ENCODE assay signal across 2 cellular contexts in the genomic region with DNA sequence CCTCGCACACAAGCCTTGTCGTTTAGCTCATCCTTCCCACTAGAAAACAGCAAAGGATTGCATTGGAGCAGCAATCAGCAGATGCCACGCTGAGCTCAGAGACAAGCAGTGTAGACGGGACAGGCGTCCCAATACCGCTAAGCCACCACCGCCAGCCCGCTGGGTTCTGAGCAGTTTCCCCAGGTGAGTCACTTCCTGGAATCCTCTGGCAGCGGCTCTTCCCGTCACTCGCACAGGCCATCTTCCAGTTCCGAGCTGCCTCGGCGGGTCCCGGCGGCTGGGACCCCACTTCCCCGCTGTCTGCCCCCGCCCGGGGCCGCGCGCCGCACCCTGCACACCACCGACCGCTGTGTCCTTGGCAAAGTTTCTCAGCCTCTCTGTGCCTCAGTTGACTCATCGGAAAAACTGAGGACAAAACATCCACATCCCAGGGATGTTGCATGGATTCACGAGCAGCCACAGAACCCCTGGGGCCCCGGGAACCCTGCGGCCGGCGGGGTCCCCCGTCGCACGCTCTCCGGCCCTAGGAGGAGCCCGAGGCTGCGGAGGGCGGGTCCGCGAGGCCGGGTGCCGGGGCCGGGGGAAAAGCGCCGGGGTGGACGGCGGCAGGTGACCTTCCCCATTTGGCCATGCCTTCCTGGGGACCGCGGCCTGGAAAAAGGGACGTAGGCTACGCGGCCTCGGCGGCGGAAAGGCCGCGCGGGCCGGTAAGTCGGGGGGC.
TF ChIP-seq lines count a peak whose summit lies in the region.

No MANE protein-coding gene starts in this region.

TF ChIP-seq in HEK293T, 16 proteins besides CTCF, POLR2A, EP300 and RAD21:
- TF ChIP-seq FOXA1 (IDR thresholded peaks at IDR 0.05) = no peak
- TF ChIP-seq BHLHE40 (IDR thresholded peaks at IDR 0.05; ENCODE audit: borderline replicate concordance) = no peak
- TF ChIP-seq NFRKB (IDR thresholded peaks at IDR 0.05) = no peak
- TF ChIP-seq ZNF384 (IDR thresholded peaks at IDR 0.05) = no peak
- TF ChIP-seq TARDBP (IDR thresholded peaks at IDR 0.05) = no peak
- no peak for TF ChIP-seq HDGF (IDR thresholded peaks at IDR 0.05; ENCODE audit: borderline replicate concordance)
- no peak for TF ChIP-seq FOXM1 (IDR thresholded peaks at IDR 0.05; ENCODE audit: borderline replicate concordance)
- no peak for TF ChIP-seq SUZ12 (IDR thresholded peaks at IDR 0.05)
- no peak for TF ChIP-seq SP1 (IDR thresholded peaks at IDR 0.05)
- TF ChIP-seq, protein P1, sequence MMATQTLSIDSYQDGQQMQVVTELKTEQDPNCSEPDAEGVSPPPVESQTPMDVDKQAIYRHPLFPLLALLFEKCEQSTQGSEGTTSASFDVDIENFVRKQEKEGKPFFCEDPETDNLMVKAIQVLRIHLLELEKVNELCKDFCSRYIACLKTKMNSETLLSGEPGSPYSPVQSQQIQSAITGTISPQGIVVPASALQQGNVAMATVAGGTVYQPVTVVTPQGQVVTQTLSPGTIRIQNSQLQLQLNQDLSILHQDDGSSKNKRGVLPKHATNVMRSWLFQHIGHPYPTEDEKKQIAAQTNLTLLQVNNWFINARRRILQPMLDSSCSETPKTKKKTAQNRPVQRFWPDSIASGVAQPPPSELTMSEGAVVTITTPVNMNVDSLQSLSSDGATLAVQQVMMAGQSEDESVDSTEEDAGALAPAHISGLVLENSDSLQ (IDR thresholded peaks at IDR 0.05) = no peak; the same call in 1 of the 2 replicates
- no peak for TF ChIP-seq CTBP1 (IDR thresholded peaks at IDR 0.05; ENCODE audit: borderline replicate concordance)

TF ChIP-seq in HepG2, 621 proteins besides CTCF, POLR2A, EP300 and RAD21 (continues in another document):
- TF ChIP-seq, protein P2, sequence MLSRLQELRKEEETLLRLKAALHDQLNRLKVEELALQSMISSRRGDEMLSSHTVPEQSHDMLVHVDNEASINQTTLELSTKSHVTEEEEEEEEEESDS (CRISPR knock-in tag; IDR thresholded peaks at IDR 0.05; ENCODE audit: borderline replicate concordance) = no peak
- no peak for TF ChIP-seq ZKSCAN5 (CRISPR knock-in tag; IDR thresholded peaks at IDR 0.05)
- no peak for TF ChIP-seq HNRNPK (IDR thresholded peaks at IDR 0.05; ENCODE audit: low read depth, low read length, poor library complexity, severe bottlenecking)
- no peak; the same call in 1 of the 2 replicates for TF ChIP-seq ZC3H13 (CRISPR knock-in tag; IDR thresholded peaks at IDR 0.05)
- no peak for TF ChIP-seq ZFAT (CRISPR knock-in tag; conservative IDR thresholded peaks at IDR 0.05)
- TF ChIP-seq PHF8 (CRISPR knock-in tag; IDR thresholded peaks at IDR 0.05) = no peak; the same call in 1 of the 2 replicates
- TF ChIP-seq, protein P3, sequence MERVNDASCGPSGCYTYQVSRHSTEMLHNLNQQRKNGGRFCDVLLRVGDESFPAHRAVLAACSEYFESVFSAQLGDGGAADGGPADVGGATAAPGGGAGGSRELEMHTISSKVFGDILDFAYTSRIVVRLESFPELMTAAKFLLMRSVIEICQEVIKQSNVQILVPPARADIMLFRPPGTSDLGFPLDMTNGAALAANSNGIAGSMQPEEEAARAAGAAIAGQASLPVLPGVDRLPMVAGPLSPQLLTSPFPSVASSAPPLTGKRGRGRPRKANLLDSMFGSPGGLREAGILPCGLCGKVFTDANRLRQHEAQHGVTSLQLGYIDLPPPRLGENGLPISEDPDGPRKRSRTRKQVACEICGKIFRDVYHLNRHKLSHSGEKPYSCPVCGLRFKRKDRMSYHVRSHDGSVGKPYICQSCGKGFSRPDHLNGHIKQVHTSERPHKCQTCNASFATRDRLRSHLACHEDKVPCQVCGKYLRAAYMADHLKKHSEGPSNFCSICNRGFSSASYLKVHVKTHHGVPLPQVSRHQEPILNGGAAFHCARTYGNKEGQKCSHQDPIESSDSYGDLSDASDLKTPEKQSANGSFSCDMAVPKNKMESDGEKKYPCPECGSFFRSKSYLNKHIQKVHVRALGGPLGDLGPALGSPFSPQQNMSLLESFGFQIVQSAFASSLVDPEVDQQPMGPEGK (CRISPR knock-in tag; IDR thresholded peaks at IDR 0.05) = no peak
- 0 out of 2 replicates have a peak, but pooled peaks have one; percentile 35 for TF ChIP-seq NAIF1 (CRISPR knock-in tag; IDR thresholded peaks at IDR 0.05; ENCODE audit: borderline replicate concordance)
- peak; percentile 68; the same call in 1 of the 2 replicates for TF ChIP-seq GABPB1 (CRISPR knock-in tag; IDR thresholded peaks at IDR 0.05)
- peak; percentile 79 for TF ChIP-seq ETV5 (CRISPR knock-in tag; IDR thresholded peaks at IDR 0.05; ENCODE audit: borderline replicate concordance)
- TF ChIP-seq ZNF235 (CRISPR knock-in tag; IDR thresholded peaks at IDR 0.05; ENCODE audit: borderline replicate concordance) = no peak
- TF ChIP-seq, protein P4, sequence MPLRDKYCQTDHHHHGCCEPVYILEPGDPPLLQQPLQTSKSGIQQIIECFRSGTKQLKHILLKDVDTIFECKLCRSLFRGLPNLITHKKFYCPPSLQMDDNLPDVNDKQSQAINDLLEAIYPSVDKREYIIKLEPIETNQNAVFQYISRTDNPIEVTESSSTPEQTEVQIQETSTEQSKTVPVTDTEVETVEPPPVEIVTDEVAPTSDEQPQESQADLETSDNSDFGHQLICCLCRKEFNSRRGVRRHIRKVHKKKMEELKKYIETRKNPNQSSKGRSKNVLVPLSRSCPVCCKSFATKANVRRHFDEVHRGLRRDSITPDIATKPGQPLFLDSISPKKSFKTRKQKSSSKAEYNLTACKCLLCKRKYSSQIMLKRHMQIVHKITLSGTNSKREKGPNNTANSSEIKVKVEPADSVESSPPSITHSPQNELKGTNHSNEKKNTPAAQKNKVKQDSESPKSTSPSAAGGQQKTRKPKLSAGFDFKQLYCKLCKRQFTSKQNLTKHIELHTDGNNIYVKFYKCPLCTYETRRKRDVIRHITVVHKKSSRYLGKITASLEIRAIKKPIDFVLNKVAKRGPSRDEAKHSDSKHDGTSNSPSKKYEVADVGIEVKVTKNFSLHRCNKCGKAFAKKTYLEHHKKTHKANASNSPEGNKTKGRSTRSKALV (CRISPR knock-in tag; IDR thresholded peaks at IDR 0.05) = no peak
- no peak for TF ChIP-seq TBX2 (CRISPR knock-in tag; IDR thresholded peaks at IDR 0.05; ENCODE audit: borderline replicate concordance)
- no peak for TF ChIP-seq ZNF234 (CRISPR knock-in tag; conservative IDR thresholded peaks at IDR 0.05)
- TF ChIP-seq, protein P5, sequence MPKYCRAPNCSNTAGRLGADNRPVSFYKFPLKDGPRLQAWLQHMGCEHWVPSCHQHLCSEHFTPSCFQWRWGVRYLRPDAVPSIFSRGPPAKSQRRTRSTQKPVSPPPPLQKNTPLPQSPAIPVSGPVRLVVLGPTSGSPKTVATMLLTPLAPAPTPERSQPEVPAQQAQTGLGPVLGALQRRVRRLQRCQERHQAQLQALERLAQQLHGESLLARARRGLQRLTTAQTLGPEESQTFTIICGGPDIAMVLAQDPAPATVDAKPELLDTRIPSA (CRISPR knock-in tag; IDR thresholded peaks at IDR 0.05; ENCODE audit: borderline replicate concordance) = no peak
- no peak for TF ChIP-seq HMGA1 (CRISPR knock-in tag; conservative IDR thresholded peaks at IDR 0.05)
- TF ChIP-seq, protein P6, sequence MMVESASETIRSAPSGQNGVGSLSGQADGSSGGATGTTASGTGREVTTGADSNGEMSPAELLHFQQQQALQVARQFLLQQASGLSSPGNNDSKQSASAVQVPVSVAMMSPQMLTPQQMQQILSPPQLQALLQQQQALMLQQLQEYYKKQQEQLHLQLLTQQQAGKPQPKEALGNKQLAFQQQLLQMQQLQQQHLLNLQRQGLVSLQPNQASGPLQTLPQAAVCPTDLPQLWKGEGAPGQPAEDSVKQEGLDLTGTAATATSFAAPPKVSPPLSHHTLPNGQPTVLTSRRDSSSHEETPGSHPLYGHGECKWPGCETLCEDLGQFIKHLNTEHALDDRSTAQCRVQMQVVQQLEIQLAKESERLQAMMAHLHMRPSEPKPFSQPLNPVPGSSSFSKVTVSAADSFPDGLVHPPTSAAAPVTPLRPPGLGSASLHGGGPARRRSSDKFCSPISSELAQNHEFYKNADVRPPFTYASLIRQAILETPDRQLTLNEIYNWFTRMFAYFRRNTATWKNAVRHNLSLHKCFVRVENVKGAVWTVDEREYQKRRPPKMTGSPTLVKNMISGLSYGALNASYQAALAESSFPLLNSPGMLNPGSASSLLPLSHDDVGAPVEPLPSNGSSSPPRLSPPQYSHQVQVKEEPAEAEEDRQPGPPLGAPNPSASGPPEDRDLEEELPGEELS (CRISPR knock-in tag; IDR thresholded peaks at IDR 0.05) = no peak
- TF ChIP-seq ZNF891 (CRISPR knock-in tag; IDR thresholded peaks at IDR 0.05) = no peak
- TF ChIP-seq, protein P7, sequence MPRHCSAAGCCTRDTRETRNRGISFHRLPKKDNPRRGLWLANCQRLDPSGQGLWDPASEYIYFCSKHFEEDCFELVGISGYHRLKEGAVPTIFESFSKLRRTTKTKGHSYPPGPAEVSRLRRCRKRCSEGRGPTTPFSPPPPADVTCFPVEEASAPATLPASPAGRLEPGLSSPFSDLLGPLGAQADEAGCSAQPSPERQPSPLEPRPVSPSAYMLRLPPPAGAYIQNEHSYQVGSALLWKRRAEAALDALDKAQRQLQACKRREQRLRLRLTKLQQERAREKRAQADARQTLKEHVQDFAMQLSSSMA (CRISPR knock-in tag; IDR thresholded peaks at IDR 0.05) = no peak
- TF ChIP-seq KAT8 (CRISPR knock-in tag; IDR thresholded peaks at IDR 0.05) = no peak
- TF ChIP-seq ZNF292 (CRISPR knock-in tag; IDR thresholded peaks at IDR 0.05; ENCODE audit: borderline replicate concordance, low read depth) = 0 out of 2 replicates have a peak, but pooled peaks have one; percentile 21
- TF ChIP-seq MAFF (IDR thresholded peaks at IDR 0.05; ENCODE audit: low read depth, low read length) = no peak
- peak; percentile 79; the same call in 1 of the 2 replicates for TF ChIP-seq ZSCAN20 (CRISPR knock-in tag; IDR thresholded peaks at IDR 0.05; ENCODE audit: borderline replicate concordance)
- TF ChIP-seq ZNF569 (CRISPR knock-in tag; IDR thresholded peaks at IDR 0.05; ENCODE audit: borderline replicate concordance) = no peak
- TF ChIP-seq, protein P8, sequence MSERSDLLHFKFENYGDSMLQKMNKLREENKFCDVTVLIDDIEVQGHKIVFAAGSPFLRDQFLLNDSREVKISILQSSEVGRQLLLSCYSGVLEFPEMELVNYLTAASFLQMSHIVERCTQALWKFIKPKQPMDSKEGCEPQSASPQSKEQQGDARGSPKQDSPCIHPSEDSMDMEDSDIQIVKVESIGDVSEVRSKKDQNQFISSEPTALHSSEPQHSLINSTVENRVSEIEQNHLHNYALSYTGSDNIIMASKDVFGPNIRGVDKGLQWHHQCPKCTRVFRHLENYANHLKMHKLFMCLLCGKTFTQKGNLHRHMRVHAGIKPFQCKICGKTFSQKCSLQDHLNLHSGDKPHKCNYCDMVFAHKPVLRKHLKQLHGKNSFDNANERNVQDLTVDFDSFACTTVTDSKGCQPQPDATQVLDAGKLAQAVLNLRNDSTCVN (CRISPR knock-in tag; IDR thresholded peaks at IDR 0.05; ENCODE audit: borderline replicate concordance) = 0 out of 2 replicates have a peak, but pooled peaks have one; percentile 9
- TF ChIP-seq KLF15 (CRISPR knock-in tag; IDR thresholded peaks at IDR 0.05; ENCODE audit: borderline replicate concordance) = no peak
- TF ChIP-seq SCMH1 (CRISPR knock-in tag; IDR thresholded peaks at IDR 0.05; ENCODE audit: borderline replicate concordance) = no peak
- no peak for TF ChIP-seq FLYWCH1 (CRISPR knock-in tag; IDR thresholded peaks at IDR 0.05)
- TF ChIP-seq RELA (CRISPR knock-in tag; IDR thresholded peaks at IDR 0.05) = no peak
- no peak for TF ChIP-seq MEF2D (CRISPR knock-in tag; IDR thresholded peaks at IDR 0.05)
- TF ChIP-seq, protein P9, sequence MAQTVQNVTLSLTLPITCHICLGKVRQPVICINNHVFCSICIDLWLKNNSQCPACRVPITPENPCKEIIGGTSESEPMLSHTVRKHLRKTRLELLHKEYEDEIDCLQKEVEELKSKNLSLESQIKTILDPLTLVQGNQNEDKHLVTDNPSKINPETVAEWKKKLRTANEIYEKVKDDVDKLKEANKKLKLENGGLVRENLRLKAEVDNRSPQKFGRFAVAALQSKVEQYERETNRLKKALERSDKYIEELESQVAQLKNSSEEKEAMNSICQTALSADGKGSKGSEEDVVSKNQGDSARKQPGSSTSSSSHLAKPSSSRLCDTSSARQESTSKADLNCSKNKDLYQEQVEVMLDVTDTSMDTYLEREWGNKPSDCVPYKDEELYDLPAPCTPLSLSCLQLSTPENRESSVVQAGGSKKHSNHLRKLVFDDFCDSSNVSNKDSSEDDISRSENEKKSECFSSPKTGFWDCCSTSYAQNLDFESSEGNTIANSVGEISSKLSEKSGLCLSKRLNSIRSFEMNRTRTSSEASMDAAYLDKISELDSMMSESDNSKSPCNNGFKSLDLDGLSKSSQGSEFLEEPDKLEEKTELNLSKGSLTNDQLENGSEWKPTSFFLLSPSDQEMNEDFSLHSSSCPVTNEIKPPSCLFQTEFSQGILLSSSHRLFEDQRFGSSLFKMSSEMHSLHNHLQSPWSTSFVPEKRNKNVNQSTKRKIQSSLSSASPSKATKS (CRISPR knock-in tag; IDR thresholded peaks at IDR 0.05) = no peak
- 0 out of 2 replicates have a peak, but pooled peaks have one; percentile 3 for TF ChIP-seq NPAS2 (CRISPR knock-in tag; IDR thresholded peaks at IDR 0.05; ENCODE audit: borderline replicate concordance)
- no peak for TF ChIP-seq NFE2 (CRISPR knock-in tag; IDR thresholded peaks at IDR 0.05)
- TF ChIP-seq, protein P10, sequence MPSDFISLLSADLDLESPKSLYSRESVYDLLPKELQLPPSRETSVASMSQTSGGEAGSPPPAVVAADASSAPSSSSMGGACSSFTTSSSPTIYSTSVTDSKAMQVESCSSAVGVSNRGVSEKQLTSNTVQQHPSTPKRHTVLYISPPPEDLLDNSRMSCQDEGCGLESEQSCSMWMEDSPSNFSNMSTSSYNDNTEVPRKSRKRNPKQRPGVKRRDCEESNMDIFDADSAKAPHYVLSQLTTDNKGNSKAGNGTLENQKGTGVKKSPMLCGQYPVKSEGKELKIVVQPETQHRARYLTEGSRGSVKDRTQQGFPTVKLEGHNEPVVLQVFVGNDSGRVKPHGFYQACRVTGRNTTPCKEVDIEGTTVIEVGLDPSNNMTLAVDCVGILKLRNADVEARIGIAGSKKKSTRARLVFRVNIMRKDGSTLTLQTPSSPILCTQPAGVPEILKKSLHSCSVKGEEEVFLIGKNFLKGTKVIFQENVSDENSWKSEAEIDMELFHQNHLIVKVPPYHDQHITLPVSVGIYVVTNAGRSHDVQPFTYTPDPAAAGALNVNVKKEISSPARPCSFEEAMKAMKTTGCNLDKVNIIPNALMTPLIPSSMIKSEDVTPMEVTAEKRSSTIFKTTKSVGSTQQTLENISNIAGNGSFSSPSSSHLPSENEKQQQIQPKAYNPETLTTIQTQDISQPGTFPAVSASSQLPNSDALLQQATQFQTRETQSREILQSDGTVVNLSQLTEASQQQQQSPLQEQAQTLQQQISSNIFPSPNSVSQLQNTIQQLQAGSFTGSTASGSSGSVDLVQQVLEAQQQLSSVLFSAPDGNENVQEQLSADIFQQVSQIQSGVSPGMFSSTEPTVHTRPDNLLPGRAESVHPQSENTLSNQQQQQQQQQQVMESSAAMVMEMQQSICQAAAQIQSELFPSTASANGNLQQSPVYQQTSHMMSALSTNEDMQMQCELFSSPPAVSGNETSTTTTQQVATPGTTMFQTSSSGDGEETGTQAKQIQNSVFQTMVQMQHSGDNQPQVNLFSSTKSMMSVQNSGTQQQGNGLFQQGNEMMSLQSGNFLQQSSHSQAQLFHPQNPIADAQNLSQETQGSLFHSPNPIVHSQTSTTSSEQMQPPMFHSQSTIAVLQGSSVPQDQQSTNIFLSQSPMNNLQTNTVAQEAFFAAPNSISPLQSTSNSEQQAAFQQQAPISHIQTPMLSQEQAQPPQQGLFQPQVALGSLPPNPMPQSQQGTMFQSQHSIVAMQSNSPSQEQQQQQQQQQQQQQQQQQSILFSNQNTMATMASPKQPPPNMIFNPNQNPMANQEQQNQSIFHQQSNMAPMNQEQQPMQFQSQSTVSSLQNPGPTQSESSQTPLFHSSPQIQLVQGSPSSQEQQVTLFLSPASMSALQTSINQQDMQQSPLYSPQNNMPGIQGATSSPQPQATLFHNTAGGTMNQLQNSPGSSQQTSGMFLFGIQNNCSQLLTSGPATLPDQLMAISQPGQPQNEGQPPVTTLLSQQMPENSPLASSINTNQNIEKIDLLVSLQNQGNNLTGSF (CRISPR knock-in tag; IDR thresholded peaks at IDR 0.05) = no peak
- TF ChIP-seq TBP (CRISPR knock-in tag; IDR thresholded peaks at IDR 0.05) = no peak
